ENCODE assay signal across 19 cellular contexts in genomic region chr18:2222270-2223185, GRCh38.
DNase-seq lines count a peak whose midpoint lies in the region; ATAC-seq, FAIRE-seq and TF ChIP-seq lines count a peak whose summit lies in the region.
"Had no signal": no experiment of that assay in that cellular context is flagged by ENCODE, and none has a peak within 500 bp of the region (broad histone marks: within the 10 kb centered on the region; RNA-seq: fewer than 3 reads in every experiment).

No MANE protein-coding gene starts in this region.

- POLR2A ChIA-PET in HepG2 (lab: Yijun Ruan, JAX) = no interaction called here
- POLR2A ChIA-PET in CD4-positive, alpha-beta T cell (lab: Charles Lee) = no interaction called here

- no peak overlapping the region for H3K27ac Mint-ChIP-seq in CD4-positive, alpha-beta T cell
- no peak overlapping the region for H3K27ac Mint-ChIP-seq in activated T-helper 17 cell treated with anti-CD3 and anti-CD28 coated beads, Interleukin-2, amount 50 U/mL, for 72 hours
- H3K27ac Mint-ChIP-seq: stimulated activated effector memory CD8-positive, alpha-beta T cell treated with anti-CD3 and anti-CD28 coated beads, Interleukin-12 subunit alpha, Interleukin-12 subunit beta, amount 100 ng/mL, for 72 hours had no signal

- no peaks in the 10 kb centered on the region for H3K79me2 ChIP-seq in HepG2 (ENCODE audit: insufficient read depth, low read length)

- no peaks in the 10 kb centered on the region for H3K4me1 Mint-ChIP-seq in CD4-positive, alpha-beta T cell (ENCODE audit: low read depth)
- H3K4me1 Mint-ChIP-seq in activated T-helper 17 cell treated with anti-CD3 and anti-CD28 coated beads, Interleukin-2, amount 50 U/mL, for 72 hours = no peaks in the 10 kb centered on the region
- H3K4me1 Mint-ChIP-seq: stimulated activated effector memory CD8-positive, alpha-beta T cell treated with anti-CD3 and anti-CD28 coated beads, Interleukin-12 subunit alpha, Interleukin-12 subunit beta, amount 100 ng/mL, for 72 hours had no signal

- H3K27me3 ChIP-seq in HepG2 (ENCODE audit: control insufficient read depth in 1 of 2, insufficient read depth in 2 of 2, low read length in 2 of 2) = no peaks in the 10 kb centered on the region; a peak in 1 of 5 replicates
- H3K27me3 ChIP-seq in CD4-positive, alpha-beta T cell (ENCODE audit: control insufficient read depth, insufficient read depth, low read length) = peaks cover 3% of the 10 kb centered on the region
- H3K27me3 ChIP-seq: ascending aorta, thyroid gland had no signal

- no peak overlapping the region for H3K4me2 ChIP-seq in HepG2 (ENCODE audit: low read depth, low read length)

- no peak overlapping the region for H3K4me3 Mint-ChIP-seq in CD4-positive, alpha-beta T cell
- no peak overlapping the region for H3K4me3 Mint-ChIP-seq in activated T-helper 17 cell treated with anti-CD3 and anti-CD28 coated beads, Interleukin-2, amount 50 U/mL, for 72 hours
- H3K4me3 Mint-ChIP-seq: stimulated activated effector memory CD8-positive, alpha-beta T cell treated with anti-CD3 and anti-CD28 coated beads, Interleukin-12 subunit alpha, Interleukin-12 subunit beta, amount 100 ng/mL, for 72 hours had no signal

- H2AFZ ChIP-seq in HepG2 (ENCODE audit: low read length) = no peak overlapping the region

- H3K27ac ChIP-seq in HepG2 (ENCODE audit: extremely low read length, insufficient read depth, low read length) = no peak overlapping the region
- no peak overlapping the region for H3K27ac ChIP-seq in CD4-positive, alpha-beta T cell (ENCODE audit: low read depth, low read length)
- H3K27ac ChIP-seq: ascending aorta, SK-N-MC, thyroid gland had no signal

- TF ChIP-seq EP300 in HepG2 (IDR thresholded peaks at IDR 0.05; ENCODE audit: low read depth in 2 of 2, low read length in 2 of 2) (no peak), HepG2 (CRISPR knock-in tag; IDR thresholded peaks at IDR 0.05; ENCODE audit: borderline replicate concordance) (no peak)

- 44% methylated on average over 5 of the region's 5 CpGs for whole genome bisulfite sequencing in HepG2 (ENCODE audit: low lambda C conversion rate)

- TF ChIP-seq RAD21 in HepG2 (CRISPR knock-in tag; IDR thresholded peaks at IDR 0.05) = no peak

- no peaks in the 10 kb centered on the region for H3K9me3 Mint-ChIP-seq in CD4-positive, alpha-beta T cell
- H3K9me3 Mint-ChIP-seq in activated T-helper 17 cell treated with anti-CD3 and anti-CD28 coated beads, Interleukin-2, amount 50 U/mL, for 72 hours = no peaks in the 10 kb centered on the region
- H3K9me3 Mint-ChIP-seq: neural crest cell; stimulated activated effector memory CD8-positive, alpha-beta T cell treated with anti-CD3 and anti-CD28 coated beads, Interleukin-12 subunit alpha, Interleukin-12 subunit beta, amount 100 ng/mL, for 72 hours had no signal

- CTCF ChIA-PET in HepG2 (lab: Yijun Ruan, JAX; ENCODE audit: low intra/inter-chr PET ratio, low total read pairs) = interaction anchor here (1.7 kb wide), 1 partner anchor 637 kb away, joined by 7 read pairs; no protein-coding TSS in a partner anchor
- CTCF ChIA-PET in CD4-positive, alpha-beta T cell (lab: Charles Lee) = no interaction called here

- H3K4me1 ChIP-seq in HepG2 (ENCODE audit: insufficient read depth, low read length) = no peaks in the 10 kb centered on the region
- H3K4me1 ChIP-seq: ascending aorta, thyroid gland had no signal

- ATAC-seq in HepG2 (peak; percentile 56; the same call in 2 of the 3 replicates), GM18502 (IDR thresholded peaks at IDR 0.05; ENCODE audit: poor library complexity, unreplicated experiment) (no peak)
- ATAC-seq in CD4-positive, alpha-beta T cell (ENCODE audit: poor library complexity) = no peak
- ATAC-seq in activated T-helper 17 cell treated with anti-CD3 and anti-CD28 coated beads, Interleukin-2, amount 50 U/mL, for 72 hours (replicated peaks) = no peak
- ATAC-seq: stimulated activated effector memory CD8-positive, alpha-beta T cell treated with anti-CD3 and anti-CD28 coated beads, Interleukin-12 subunit alpha, Interleukin-12 subunit beta, amount 100 ng/mL, for 72 hours had no signal

- no peak for TF ChIP-seq POLR2A in HepG2 (IDR thresholded peaks at IDR 0.05; ENCODE audit: insufficient read depth in 1 of 2, low read depth in 2 of 2, low read length in 2 of 2)

- H3K27me3 Mint-ChIP-seq in CD4-positive, alpha-beta T cell = peaks cover 24% of the 10 kb centered on the region
- H3K27me3 Mint-ChIP-seq in activated T-helper 17 cell treated with anti-CD3 and anti-CD28 coated beads, Interleukin-2, amount 50 U/mL, for 72 hours = peaks cover 27% of the 10 kb centered on the region

- H3K4me3 ChIP-seq in HepG2 (replicated peaks in 1 of 3; ENCODE audit: insufficient read depth in 1 of 3, low read depth in 2 of 3, low read length in 3 of 3) = no peak overlapping the region
- H3K4me3 ChIP-seq: SK-N-MC, thyroid gland had no signal

- TF ChIP-seq CTCF in HepG2 (CRISPR knock-in tag; IDR thresholded peaks at IDR 0.05) = no peak
- TF ChIP-seq CTCF in CD4-positive, alpha-beta T cell (IDR thresholded peaks at IDR 0.05) = no peak

- no peak overlapping the region for H3K9ac ChIP-seq in HepG2 (ENCODE audit: insufficient read depth, low read depth, low read length)

- no TSS peak for BruUV-seq in HepG2 (replicated peaks; lab: Mats Ljungman, UMichigan)

- H3K9me3 ChIP-seq in HepG2 (ENCODE audit: low read length) = no peaks in the 10 kb centered on the region
- H3K9me3 ChIP-seq in CD4-positive, alpha-beta T cell (ENCODE audit: control insufficient read depth, low read length) = no peaks in the 10 kb centered on the region
- H3K9me3 ChIP-seq: ascending aorta, thyroid gland had no signal

- in situ Hi-C loops in HepG2 (cut with HindIII; ENCODE audit: extremely low pct_ligation_motif_present, low pct_unique_long_range_greater_than_20kb) = no loop called here

- no peaks in the 10 kb centered on the region for H4K20me1 ChIP-seq in HepG2 (ENCODE audit: insufficient read depth, low read length)

- peak; percentile 99 for DNase-seq in DMS53 treated with DMSO at 0.1 percent for 48 hours (lab: John Stamatoyannopoulos, UW; ENCODE audit: unreplicated experiment)
- DNase-seq in NCI-H2029 treated with DMSO at 0.1 percent for 48 hours (lab: John Stamatoyannopoulos, UW) = peak; percentile 2
- no peak for DNase-seq in HepG2 (ENCODE audit: low spot score)
- DNase-seq in activated CD4-positive, alpha-beta T cell treated with anti-CD3 and anti-CD28 coated beads, Interleukin-2, amount 50 U/mL, for 48 hours = no peak
- no peak for DNase-seq in CD4-positive, alpha-beta T cell
- DNase-seq: activated CD4-positive, alpha-beta T cell treated with anti-CD3 and anti-CD28 coated beads for 48 hours; activated CD8-positive, alpha-beta memory T cell treated with anti-CD3 and anti-CD28 coated beads, Interleukin-2, amount 50 U/mL, for 48 hours; activated naive CD4-positive, alpha-beta T cell treated with Interleukin-2 at 50 U/mL for 16 hours; cortex of kidney; NCI-H446 treated with DMSO at 0.1 percent for 48 hours; stimulated activated CD4-positive, alpha-beta T cell treated with anti-CD3 and anti-CD28 coated beads, Interleukin-12 subunit alpha, Interleukin-12 subunit beta, amount 100 ng/mL, for 4 hours; thyroid gland had no signal

- peak; percentile 43 for FAIRE-seq in colon (lab: Jason Lieb, UNC)
- no peak for FAIRE-seq in HepG2 (lab: Jason Lieb, UNC)

- H3K36me3 Mint-ChIP-seq in CD4-positive, alpha-beta T cell (ENCODE audit: low read depth) = no peaks in the 10 kb centered on the region
- H3K36me3 Mint-ChIP-seq in activated T-helper 17 cell treated with anti-CD3 and anti-CD28 coated beads, Interleukin-2, amount 50 U/mL, for 72 hours (ENCODE audit: low read depth) = no peaks in the 10 kb centered on the region
- H3K36me3 Mint-ChIP-seq: stimulated activated effector memory CD8-positive, alpha-beta T cell treated with anti-CD3 and anti-CD28 coated beads, Interleukin-12 subunit alpha, Interleukin-12 subunit beta, amount 100 ng/mL, for 72 hours had no signal

- intact Hi-C loops in HepG2 (cut with micrococcal nuclease; ENCODE audit: unreplicated experiment) = loop anchor here (10.0 kb wide), 1 partner anchor 298 kb away; no protein-coding TSS in a partner anchor
- intact Hi-C loops in CD4-positive, alpha-beta T cell (cut with DNase I, micrococcal nuclease) = no loop called here

- H3K36me3 ChIP-seq in HepG2 (replicated peaks in 1 of 2; ENCODE audit: control insufficient read depth in 1 of 2, insufficient read depth in 2 of 2, low read length in 2 of 2) = no peaks in the 10 kb centered on the region
- H3K36me3 ChIP-seq: ascending aorta, thyroid gland had no signal

TF ChIP-seq in HepG2, 621 proteins besides CTCF, POLR2A, EP300 and RAD21:
- no peak for TF ChIP-seq BRD4 (CRISPR knock-in tag; IDR thresholded peaks at IDR 0.05)
- peak; percentile 28; the same call in 1 of the 2 replicates for TF ChIP-seq HNF4A (CRISPR knock-in tag; IDR thresholded peaks at IDR 0.05)
- TF ChIP-seq GZF1 (CRISPR knock-in tag; IDR thresholded peaks at IDR 0.05) = no peak
TF ChIP-seq in HepG2: peak in this region for 1.

Comparison
In these comparisons a context has a peak if more than half of its experiments do, and no peak if none do; other contexts are left out.
1. DNase-seq: peak in DMS53 treated with DMSO at 0.1 percent for 48 hours (single experiment) and NCI-H2029 treated with DMSO at 0.1 percent for 48 hours (single experiment); none in HepG2 (single experiment), activated CD4-positive, alpha-beta T cell treated with anti-CD3 and anti-CD28 coated beads, Interleukin-2, amount 50 U/mL, for 48 hours (0 of 2) and CD4-positive, alpha-beta T cell (0 of 10).